ENCODE assay signal across 8 cellular contexts in genomic region chrX:3842822-3843521, GRCh38.
DNase-seq lines count a peak whose midpoint lies in the region; ATAC-seq and TF ChIP-seq lines count a peak whose summit lies in the region.
"Not testable (repeated sequence)": the region's sequence is repeated elsewhere in the genome, so short reads cannot be mapped to it uniquely, and the experiment has no call there.

No MANE protein-coding gene starts in this region.

- not testable (repeated sequence) for H3K36me3 ChIP-seq in RWPE2 (ENCODE audit: low read depth); esophagus squamous epithelium; thymus (ENCODE audit: control insufficient read depth, insufficient read depth)

- not testable (repeated sequence) for H3K27me3 ChIP-seq in RWPE2 (ENCODE audit: insufficient read depth, poor library complexity, severe bottlenecking); esophagus squamous epithelium; thymus (ENCODE audit: control insufficient read depth, insufficient read depth)

- H3K9me3 ChIP-seq in RWPE2 (ENCODE audit: severe bottlenecking); esophagus squamous epithelium; thymus (ENCODE audit: control insufficient read depth): not testable (repeated sequence)

- not testable (repeated sequence) for H3K36me3 Mint-ChIP-seq in activated T-helper 2 cell treated with anti-CD3 and anti-CD28 coated beads, Interferon-gamma antibody, Interleukin-2, Interleukin-4, amounts not matched to agents 10 μg/mL and 5 μg/mL and 100 μg/mL, durations not matched to agents 14 hours and 24 hours and 36 hours (ENCODE audit: low read depth); nephron (ENCODE audit: low read depth)

- not testable (repeated sequence) for H3K9me3 Mint-ChIP-seq in activated T-helper 2 cell treated with anti-CD3 and anti-CD28 coated beads, Interferon-gamma antibody, Interleukin-2, Interleukin-4, amounts not matched to agents 10 μg/mL and 5 μg/mL and 100 μg/mL, durations not matched to agents 14 hours and 24 hours and 36 hours; nephron

- TF ChIP-seq POLR2A in esophagus squamous epithelium (IDR thresholded peaks at IDR 0.05), result not testable (repeated sequence)

- peak overlapping the region; percentile 51 for H3K4me3 Mint-ChIP-seq in activated T-helper 2 cell treated with anti-CD3 and anti-CD28 coated beads, Interferon-gamma antibody, Interleukin-2, Interleukin-4, amounts not matched to agents 10 μg/mL and 5 μg/mL and 100 μg/mL, durations not matched to agents 14 hours and 24 hours and 36 hours (ENCODE audit: low read depth)
- H3K4me3 Mint-ChIP-seq in nephron, result peak overlapping the region; percentile 35 to 65 (median 59)

- peak; percentile 49 for ATAC-seq in GM18868 (IDR thresholded peaks at IDR 0.05; ENCODE audit: unreplicated experiment)
- ATAC-seq in HG02571 (IDR thresholded peaks at IDR 0.05; ENCODE audit: unreplicated experiment), result peak; percentile 53
- ATAC-seq in HG03460 (IDR thresholded peaks at IDR 0.05; ENCODE audit: unreplicated experiment), result peak; percentile 86
- peak; percentile 66 for ATAC-seq in RWPE2 (ENCODE audit: low read depth)

- H3K27ac ChIP-seq in RWPE2 (ENCODE audit: poor library complexity, severe bottlenecking), result not testable (repeated sequence)
- peak overlapping the region in 3 of 4 donors; percentile 39 to 79 (median 54) for H3K27ac ChIP-seq in esophagus squamous epithelium
- H3K27ac ChIP-seq in thymus (ENCODE audit: low read depth), result peak overlapping the region; percentile 42

- WGBS in esophagus squamous epithelium, 2 donors, result no CpG with 5 or more reads among the region's 70 CpGs
- under 1% methylated on average over 29 of the region's 70 CpGs for WGBS in thymus

- H3K4me3 ChIP-seq in RWPE2 (ENCODE audit: severe bottlenecking), result not testable (repeated sequence)
- H3K4me3 ChIP-seq in esophagus squamous epithelium (peak overlapping the region; percentile 20 to 66 (median 42)), thymus (ENCODE audit: low read length) (peak overlapping the region; percentile 42)

- intact Hi-C loops in activated T-helper 2 cell treated with anti-CD3 and anti-CD28 coated beads, Interferon-gamma antibody, Interleukin-2, Interleukin-4, amounts not matched to agents 10 μg/mL and 5 μg/mL and 100 μg/mL, durations not matched to agents 14 hours and 24 hours and 36 hours (cut with micrococcal nuclease); esophagus squamous epithelium (cut with DNase I): not testable (repeated sequence)

- TF ChIP-seq CTCF in RWPE2 (IDR thresholded peaks at IDR 0.05; ENCODE audit: poor library complexity, severe bottlenecking); esophagus squamous epithelium (IDR thresholded peaks at IDR 0.05); nephron (IDR thresholded peaks at IDR 0.05; ENCODE audit: unreplicated experiment in 3 of 3): not testable (repeated sequence)

- H3K4me1 Mint-ChIP-seq in activated T-helper 2 cell treated with anti-CD3 and anti-CD28 coated beads, Interferon-gamma antibody, Interleukin-2, Interleukin-4, amounts not matched to agents 10 μg/mL and 5 μg/mL and 100 μg/mL, durations not matched to agents 14 hours and 24 hours and 36 hours (ENCODE audit: low read depth); nephron: not testable (repeated sequence)

- not testable (repeated sequence) for DNase-seq in RWPE2 (ENCODE audit: low spot score); activated T-helper 2 cell treated with anti-CD3 and anti-CD28 coated beads, Interferon-gamma antibody, Interleukin-2, Interleukin-4, amounts not matched to agents 10 μg/mL and 5 μg/mL and 100 μg/mL, durations not matched to agents 14 hours and 24 hours and 36 hours (ENCODE audit: low spot score); esophagus squamous epithelium (lab: John Stamatoyannopoulos, UW)

- H3K27me3 Mint-ChIP-seq in activated T-helper 2 cell treated with anti-CD3 and anti-CD28 coated beads, Interferon-gamma antibody, Interleukin-2, Interleukin-4, amounts not matched to agents 10 μg/mL and 5 μg/mL and 100 μg/mL, durations not matched to agents 14 hours and 24 hours and 36 hours (ENCODE audit: low read depth); nephron (ENCODE audit: low read depth): not testable (repeated sequence)

- not testable (repeated sequence) for H3K4me1 ChIP-seq in RWPE2 (ENCODE audit: insufficient read depth, poor library complexity, severe bottlenecking); esophagus squamous epithelium; thymus (ENCODE audit: control insufficient read depth, insufficient read depth, low read length)

- H3K27ac Mint-ChIP-seq in activated T-helper 2 cell treated with anti-CD3 and anti-CD28 coated beads, Interferon-gamma antibody, Interleukin-2, Interleukin-4, amounts not matched to agents 10 μg/mL and 5 μg/mL and 100 μg/mL, durations not matched to agents 14 hours and 24 hours and 36 hours; nephron: not testable (repeated sequence)
